Comparison of ENCODE assay signal across 13 cellular contexts in genomic region chr15:99057697-99058420, GRCh38. TPM values are rescaled to one million over a fixed set of nuclear protein-coding genes. Genes with fewer than 3 reads are reported as not detected.
DNase-seq lines count a peak whose midpoint lies in the region; ATAC-seq and TF ChIP-seq lines count a peak whose summit lies in the region.
"Had no signal": no experiment of that assay in that cellular context is flagged by ENCODE, and none has a peak within 500 bp of the region (broad histone marks: within the 10 kb centered on the region; RNA-seq: fewer than 3 reads in every experiment).

No MANE protein-coding gene starts in this region.

- H3K27me3 Mint-ChIP-seq in activated T-cell treated with anti-CD3 and anti-CD28 coated beads, Interleukin-2, amount 50 U/mL, for 4 hours (ENCODE audit: low read depth) = peaks cover 43% of the 10 kb centered on the region
- H3K27me3 Mint-ChIP-seq in activated naive CD8-positive, alpha-beta T cell treated with anti-CD3 and anti-CD28 coated beads, Interleukin-2, amount 10 ng/mL, durations not matched to agents 7 days and 5 days = peaks cover 41% of the 10 kb centered on the region
- H3K27me3 Mint-ChIP-seq in type B pancreatic cell = peaks cover 29% of the 10 kb centered on the region

- no peak overlapping the region for H3K27ac Mint-ChIP-seq in activated naive CD8-positive, alpha-beta T cell treated with anti-CD3 and anti-CD28 coated beads, Interleukin-2, amount 10 ng/mL, durations not matched to agents 7 days and 5 days
- peak overlapping the region; percentile 39 for H3K27ac Mint-ChIP-seq in type B pancreatic cell

- H3K4me3 ChIP-seq in left lung = peak overlapping the region in 1 of 2 donors; percentile 24
- H3K4me3 ChIP-seq: K562 had no signal

- H3K4me3 Mint-ChIP-seq in activated T-cell treated with anti-CD3 and anti-CD28 coated beads, Interleukin-2, amount 50 U/mL, for 4 hours = peak overlapping the region; percentile 63
- H3K4me3 Mint-ChIP-seq in activated naive CD8-positive, alpha-beta T cell treated with anti-CD3 and anti-CD28 coated beads, Interleukin-2, amount 10 ng/mL, durations not matched to agents 7 days and 5 days = peak overlapping the region; percentile 75
- H3K4me3 Mint-ChIP-seq in type B pancreatic cell = peak overlapping the region; percentile 88

- no peaks in the 10 kb centered on the region for H3K9me3 ChIP-seq in left lung
- H3K9me3 ChIP-seq: SJSA1 had no signal

- peaks cover 0 to 16% of the 10 kb centered on the region in 2 donors for H3K4me1 ChIP-seq in left lung

- ATAC-seq in activated T-cell treated with anti-CD3 and anti-CD28 coated beads, Interleukin-2, amount 50 U/mL, for 4 hours = no peak
- no peak for ATAC-seq in activated naive CD8-positive, alpha-beta T cell treated with anti-CD3 and anti-CD28 coated beads, Interleukin-2, amount 10 ng/mL, durations not matched to agents 7 days and 5 days (ENCODE audit: low read depth)
- ATAC-seq in left lung = no peak

- peaks cover 0 to 50% of the 10 kb centered on the region in 2 donors for H3K27me3 ChIP-seq in left lung
- H3K27me3 ChIP-seq: SJSA1 had no signal

- intact Hi-C loops in left lung (cut with DNase I) = no loop called here

- POLR2A ChIA-PET in activated naive CD8-positive, alpha-beta T cell treated with anti-CD3 and anti-CD28 coated beads, Interleukin-2, amount 10 ng/mL, durations not matched to agents 7 days and 5 days (lab: Charles Lee) = no interaction called here

- TF ChIP-seq CTCF in left lung (IDR thresholded peaks at IDR 0.05) = no peak
- TF ChIP-seq CTCF in type B pancreatic cell (conservative IDR thresholded peaks at IDR 0.05) = no peak

- H3K4me1 Mint-ChIP-seq in activated T-cell treated with anti-CD3 and anti-CD28 coated beads, Interleukin-2, amount 50 U/mL, for 4 hours (ENCODE audit: low read depth) = peaks cover 6% of the 10 kb centered on the region
- peaks cover 4% of the 10 kb centered on the region for H3K4me1 Mint-ChIP-seq in activated naive CD8-positive, alpha-beta T cell treated with anti-CD3 and anti-CD28 coated beads, Interleukin-2, amount 10 ng/mL, durations not matched to agents 7 days and 5 days
- peaks cover 10% of the 10 kb centered on the region for H3K4me1 Mint-ChIP-seq in type B pancreatic cell (ENCODE audit: unreplicated experiment)

- no peak for DNase-seq in activated T-cell treated with anti-CD3 and anti-CD28 coated beads, Interleukin-2, amount 50 U/mL, for 4 hours
- DNase-seq in activated T-cell treated with anti-CD3 and anti-CD28 coated beads for 4 hours (no peak), left lung (no peak), type B pancreatic cell (ENCODE audit: extremely low spot score, unreplicated experiment) (peak; percentile 52), NK-92 (lab: John Stamatoyannopoulos, UW; ENCODE audit: unreplicated experiment) (no peak), D341Med (ENCODE audit: low spot score) (no peak), GM19240 (ENCODE audit: insufficient read length, low spot score) (no peak)
- DNase-seq in activated naive CD8-positive, alpha-beta T cell treated with anti-CD3 and anti-CD28 coated beads, Interleukin-2, amount 10 ng/mL, durations not matched to agents 7 days and 5 days = no peak
- DNase-seq: kidney glomerular epithelial cell; stimulated activated CD4-positive, alpha-beta T cell treated with anti-CD3 and anti-CD28 coated beads, Interleukin-4, amount 100 ng/mL, for 24 hours had no signal

- H3K9me3 Mint-ChIP-seq in activated T-cell treated with anti-CD3 and anti-CD28 coated beads, Interleukin-2, amount 50 U/mL, for 4 hours = no peaks in the 10 kb centered on the region
- no peaks in the 10 kb centered on the region for H3K9me3 Mint-ChIP-seq in activated naive CD8-positive, alpha-beta T cell treated with anti-CD3 and anti-CD28 coated beads, Interleukin-2, amount 10 ng/mL, durations not matched to agents 7 days and 5 days
- H3K9me3 Mint-ChIP-seq in type B pancreatic cell = no peaks in the 10 kb centered on the region

- H3K36me3 ChIP-seq in left lung = no peaks in the 10 kb centered on the region
- H3K36me3 ChIP-seq: SJSA1 had no signal

- peak overlapping the region; percentile 2 to 28 for H3K27ac ChIP-seq in left lung
- H3K27ac ChIP-seq: C4-2B had no signal

- H3K36me3 Mint-ChIP-seq in activated T-cell treated with anti-CD3 and anti-CD28 coated beads, Interleukin-2, amount 50 U/mL, for 4 hours (ENCODE audit: insufficient read depth) = no peaks in the 10 kb centered on the region
- H3K36me3 Mint-ChIP-seq in activated naive CD8-positive, alpha-beta T cell treated with anti-CD3 and anti-CD28 coated beads, Interleukin-2, amount 10 ng/mL, durations not matched to agents 7 days and 5 days = no peaks in the 10 kb centered on the region
- H3K36me3 Mint-ChIP-seq in type B pancreatic cell = no peaks in the 10 kb centered on the region

RNA-seq across cellular contexts. Expression of gene SYNM, which starts 47.0 kb away (rescaled TPM):
- total RNA-seq in activated T-cell treated with anti-CD3 and anti-CD28 coated beads, Interleukin-2, amount 50 U/mL, for 4 hours = under 1 TPM; 0.42 to 0.60 (median 0.53) TPM
- 1 to 10 TPM; 4.5 to 6.7 TPM for total RNA-seq in activated naive CD8-positive, alpha-beta T cell treated with anti-CD3 and anti-CD28 coated beads, Interleukin-2, amount 10 ng/mL, durations not matched to agents 7 days and 5 days
- total RNA-seq in left lung (10 to 100 TPM; 15.3 to 17.6 TPM), type B pancreatic cell (ENCODE audit: low replicate concordance) (2.2 and 4.1 TPM in 2 replicates)

RNA-seq across cellular contexts. Expression of gene PGPEP1L, which starts 50.3 kb away (rescaled TPM):
- total RNA-seq in activated T-cell treated with anti-CD3 and anti-CD28 coated beads, Interleukin-2, amount 50 U/mL, for 4 hours = not detected
- not detected for total RNA-seq in activated naive CD8-positive, alpha-beta T cell treated with anti-CD3 and anti-CD28 coated beads, Interleukin-2, amount 10 ng/mL, durations not matched to agents 7 days and 5 days
- total RNA-seq in left lung (not detected), type B pancreatic cell (ENCODE audit: low replicate concordance) (not detected in 2 replicates)
- total RNA-seq: SJSA1 had no signal
